In genomic region chr17:82229686-82230626, GRCh38 we compare ENCODE assay signal across 8 cellular contexts. TPM values are rescaled to one million over a fixed set of nuclear protein-coding genes. Genes with fewer than 3 reads are reported as not detected.
A peak's percentile ranks its signal among the peaks of the same experiment; 100 is the strongest.
DNase-seq lines count a peak whose midpoint lies in the region; ATAC-seq, FAIRE-seq and TF ChIP-seq lines count a peak whose summit lies in the region.

No MANE protein-coding gene starts in this region.

- no peak for TF ChIP-seq POLR2A in adrenal gland (IDR thresholded peaks at IDR 0.05)

- POLR2A ChIA-PET in activated CD4-positive, alpha-beta T cell treated with anti-CD3 and anti-CD28 coated beads for 36 hours (lab: Charles Lee) = interaction anchor here (1.3 to 1.7 kb wide), 2 partner anchors 8 to 12 kb away, joined by 4 read pairs; no protein-coding TSS in a partner anchor

- H3K27me3 ChIP-seq in adrenal gland = no peaks in the 10 kb centered on the region
- peaks cover 0 to 6% of the 10 kb centered on the region in 2 donors for H3K27me3 ChIP-seq in left lung
- H3K27me3 ChIP-seq in thymus (ENCODE audit: control insufficient read depth, insufficient read depth) = peaks cover 32% of the 10 kb centered on the region

- H3K36me3 Mint-ChIP-seq in activated CD4-positive, alpha-beta T cell treated with anti-CD3 and anti-CD28 coated beads for 36 hours (ENCODE audit: low read depth) = peaks cover 6% of the 10 kb centered on the region

- TF ChIP-seq CTCF in adrenal gland (IDR thresholded peaks at IDR 0.05) = no peak
- TF ChIP-seq CTCF in left lung (IDR thresholded peaks at IDR 0.05) = no peak

- CTCF ChIA-PET in activated CD4-positive, alpha-beta T cell treated with anti-CD3 and anti-CD28 coated beads for 36 hours (lab: Charles Lee) = interaction anchor here (1.5 kb wide), 1 partner anchor 24 kb away, joined by 4 read pairs; no protein-coding TSS in a partner anchor

- ATAC-seq in activated CD4-positive, alpha-beta T cell treated with anti-CD3 and anti-CD28 coated beads for 36 hours = no peak
- ATAC-seq in left lung (no peak), GM19463 (IDR thresholded peaks at IDR 0.05; ENCODE audit: unreplicated experiment) (no peak)

- FAIRE-seq in GM19239 (lab: Jason Lieb, UNC) = no peak

- H3K4me3 Mint-ChIP-seq in activated CD4-positive, alpha-beta T cell treated with anti-CD3 and anti-CD28 coated beads for 36 hours = peak overlapping the region; percentile 79

- no peaks in the 10 kb centered on the region for H3K9me3 Mint-ChIP-seq in activated CD4-positive, alpha-beta T cell treated with anti-CD3 and anti-CD28 coated beads for 36 hours (ENCODE audit: low read depth)

- no peaks in the 10 kb centered on the region for H3K27me3 Mint-ChIP-seq in activated CD4-positive, alpha-beta T cell treated with anti-CD3 and anti-CD28 coated beads for 36 hours

- H3K27ac ChIP-seq in adrenal gland (peak overlapping the region in 4 of 5 donors; percentile 23 to 95 (median 62)), left lung (peak overlapping the region; percentile 95 to 100), thymus (ENCODE audit: low read depth) (no peak overlapping the region)

- H3K4me3 ChIP-seq in adrenal gland (peak overlapping the region in 1 of 4 donors; percentile 59), left lung (peak overlapping the region; percentile 71 to 83), thymus (ENCODE audit: low read length) (peak overlapping the region; percentile 69)

- WGBS in adrenal gland, 4 donors = 55 to 67% (median 61%) methylated on average over 14 to 30 of the region's 30 CpGs
- WGBS in thymus = 81% methylated on average over 30 of the region's 30 CpGs

- no peaks in the 10 kb centered on the region for H3K9me3 ChIP-seq in adrenal gland (replicated peaks in 1 of 3)
- no peaks in the 10 kb centered on the region for H3K9me3 ChIP-seq in left lung
- H3K9me3 ChIP-seq in thymus (ENCODE audit: control insufficient read depth) = no peaks in the 10 kb centered on the region

- intact Hi-C loops in activated CD4-positive, alpha-beta T cell treated with anti-CD3 and anti-CD28 coated beads for 36 hours (cut with DNase I, micrococcal nuclease) = loop anchor here (2.0 to 10.0 kb wide), 2 partner anchors 63 to 185 kb away; partner anchors contain the start of genes HEXD (in 1 of the 2) and OGFOD3 (in 1 of the 2)
- intact Hi-C loops in adrenal gland (cut with DNase I) (no loop called here), left lung (cut with DNase I) (loop anchor here in 1 of 2 donors (10.0 kb wide), 1 partner anchor 65 kb away; no protein-coding TSS in a partner anchor)

- peaks cover 0 to 25% of the 10 kb centered on the region in 2 donors for H3K4me1 ChIP-seq in adrenal gland (replicated peaks in 1 of 2)
- H3K4me1 ChIP-seq in left lung = peaks cover 21 to 84% of the 10 kb centered on the region in 2 donors
- peaks cover 30% of the 10 kb centered on the region for H3K4me1 ChIP-seq in thymus (ENCODE audit: control insufficient read depth, insufficient read depth, low read length)

- peak overlapping the region; percentile 75 for H3K27ac Mint-ChIP-seq in activated CD4-positive, alpha-beta T cell treated with anti-CD3 and anti-CD28 coated beads for 36 hours

- DNase-seq in activated CD4-positive, alpha-beta T cell treated with anti-CD3 and anti-CD28 coated beads for 36 hours = peak; percentile 30
- no peak for DNase-seq in activated CD4-positive, alpha-beta T cell treated with anti-CD3 and anti-CD28 coated beads, Interleukin-2, amount 50 U/mL, for 1 hour
- DNase-seq in adrenal gland (peak in 2 of 7 donors; percentile 17 to 22), left lung (peak in 1 of 2 donors; percentile 84), GM19239 (ENCODE audit: insufficient read length, low spot score) (no peak), GF-D8 (lab: John Stamatoyannopoulos, UW) (no peak)

- no peaks in the 10 kb centered on the region for H3K36me3 ChIP-seq in adrenal gland (replicated peaks in 1 of 2)
- peaks cover 0 to 10% of the 10 kb centered on the region in 2 donors for H3K36me3 ChIP-seq in left lung
- no peaks in the 10 kb centered on the region for H3K36me3 ChIP-seq in thymus (ENCODE audit: control insufficient read depth, insufficient read depth)

- H3K4me1 Mint-ChIP-seq in activated CD4-positive, alpha-beta T cell treated with anti-CD3 and anti-CD28 coated beads for 36 hours = peaks cover 9% of the 10 kb centered on the region

RNA-seq across cellular contexts. Expression of gene SLC16A3, which starts 1.1 kb away (rescaled TPM):
- total RNA-seq in activated CD4-positive, alpha-beta T cell treated with anti-CD3 and anti-CD28 coated beads for 36 hours = 100 to 1,000 TPM in 1 of 2 experiments, 10 to 100 TPM in 1; 93.2 to 157 TPM
- total RNA-seq in adrenal gland (10 to 100 TPM; 21.9 to 58.6 (median 40.1) TPM), left lung (100 to 1,000 TPM in 1 of 2 donors, 10 to 100 TPM in 1; 71.2 to 149 TPM)
- polyA plus RNA-seq in adrenal gland (10 to 100 TPM in 2 of 3 donors, 1 to 10 TPM in 1; 2.7 to 14.4 (median 10.5) TPM), thymus (30.2 TPM)

RNA-seq across cellular contexts. Expression of gene CCDC57, which starts 17.3 kb away (rescaled TPM):
- 10 to 100 TPM; 41.6 to 43.8 TPM for total RNA-seq in activated CD4-positive, alpha-beta T cell treated with anti-CD3 and anti-CD28 coated beads for 36 hours
- total RNA-seq in adrenal gland (10 to 100 TPM; 14.7 to 51.3 (median 28.8) TPM), left lung (10 to 100 TPM; 41.7 to 54.5 TPM)
- polyA plus RNA-seq in adrenal gland (100 to 1,000 TPM in 2 of 3 donors, 1 to 10 TPM in 1; 7.1 to 275 (median 129) TPM), thymus (122 TPM)

RNA-seq across cellular contexts. Expression of gene CSNK1D, which starts 43.5 kb away (rescaled TPM):
- 100 to 1,000 TPM; 118 to 182 TPM for total RNA-seq in activated CD4-positive, alpha-beta T cell treated with anti-CD3 and anti-CD28 coated beads for 36 hours
- total RNA-seq in adrenal gland (100 to 1,000 TPM in 4 of 8 donors, 10 to 100 TPM in 4; 49.8 to 185 (median 97.4) TPM), left lung (100 to 1,000 TPM; 122 to 160 TPM)
- polyA plus RNA-seq in adrenal gland (100 to 1,000 TPM; 126 to 171 (median 153) TPM), thymus (113 TPM)

Comparison
In these comparisons a context has a peak if more than half of its experiments do, and no peak if none do; other contexts are left out.
1. intact Hi-C loops: an anchor here in activated CD4-positive, alpha-beta T cell treated with anti-CD3 and anti-CD28 coated beads for 36 hours (2.0 to 10.0 kb wide); none called in adrenal gland.